In genomic region chr6:107369493-107369892, GRCh38 we compare ENCODE assay signal across 7 cellular contexts.
"Had no signal": no experiment of that assay in that cellular context is flagged by ENCODE, and none has a peak within 500 bp of the region (broad histone marks: within the 10 kb centered on the region; RNA-seq: fewer than 3 reads in every experiment).

No MANE protein-coding gene starts in this region.

- H3K36me3 ChIP-seq: HAP-1 had no signal

- H3K4me3 ChIP-seq: GM23338, HAP-1 had no signal

- H3K4me1 ChIP-seq: HAP-1 had no signal

- DNase-seq: H7, HFFc6 had no signal

- H3K27ac ChIP-seq: HL-60 had no signal

- FAIRE-seq: HepG2 had no signal

- ATAC-seq: GM23338, HCT116, HepG2 had no signal

- H3K9me3 ChIP-seq: HAP-1 had no signal
